Comparison of ENCODE assay signal across 31 cellular contexts in the genomic region with DNA sequence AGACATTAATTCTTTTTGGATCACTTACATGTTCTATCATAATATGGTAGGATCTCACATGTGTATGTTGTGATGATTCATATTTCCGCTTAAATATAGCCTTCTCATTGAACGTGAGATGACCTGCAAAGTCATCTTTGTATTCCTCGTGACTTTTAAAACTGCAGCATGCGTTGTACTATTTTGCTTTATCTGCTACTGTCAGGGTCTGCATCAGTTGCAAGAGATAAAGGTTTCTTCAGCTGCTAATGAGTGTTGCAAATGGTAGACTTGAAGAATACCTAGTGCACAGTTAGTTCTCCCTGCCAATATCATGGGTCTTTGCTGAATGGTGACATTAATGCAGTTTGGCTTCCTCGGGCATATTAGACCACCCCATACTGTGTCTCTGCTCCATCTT. TPM values are rescaled to one million over a fixed set of nuclear protein-coding genes. Genes with fewer than 3 reads are reported as not detected.
"Had no signal": no experiment of that assay in that cellular context is flagged by ENCODE, and none has a peak within 500 bp of the region (broad histone marks: within the 10 kb centered on the region; RNA-seq: fewer than 3 reads in every experiment).

No MANE protein-coding gene starts in this region.

- H3K36me3 ChIP-seq: esophagus squamous epithelium, gastrocnemius medialis, heart right ventricle, left lung, lower lobe of right lung had no signal

- H3K27ac Mint-ChIP-seq: mesothelial cell of epicardium, naive B cell had no signal

- H3K4me3 Mint-ChIP-seq: mesothelial cell of epicardium, naive B cell had no signal

- H3K4me1 Mint-ChIP-seq: mesothelial cell of epicardium, naive B cell had no signal

- H3K9me3 ChIP-seq: esophagus squamous epithelium, gastrocnemius medialis, left lung, lower lobe of right lung, mucosa of descending colon had no signal

- FAIRE-seq: endothelial cell of umbilical vein, islet of Langerhans, keratinocyte had no signal

- H3K36me3 Mint-ChIP-seq: mesothelial cell of epicardium, naive B cell had no signal

- ATAC-seq: esophagus mucosa, gastrocnemius medialis, heart right ventricle, left cardiac atrium, left lung, left ventricle myocardium superior, lower lobe of right lung, mucosa of descending colon had no signal

- H3K27ac ChIP-seq: coronary artery, dorsolateral prefrontal cortex, esophagus squamous epithelium, gastrocnemius medialis, heart right ventricle, left lung, lower lobe of right lung had no signal

- H3K4me3 ChIP-seq: coronary artery, dorsolateral prefrontal cortex, esophagus squamous epithelium, gastrocnemius medialis, heart right ventricle, left lung, lower lobe of right lung, mucosa of descending colon had no signal

- H3K4me1 ChIP-seq: esophagus squamous epithelium, gastrocnemius medialis, heart right ventricle, left lung, lower lobe of right lung had no signal

- DNase-seq: dermis blood vessel endothelial cell; dorsolateral prefrontal cortex; effector CD4-positive, alpha-beta T cell; effector memory CD4-positive, alpha-beta T cell; esophagus squamous epithelium; foreskin fibroblast; foreskin melanocyte; gastrocnemius medialis; glutamatergic neuron; head of caudate nucleus; heart right ventricle; hippocampal formation; left cardiac atrium; left lung; left ventricle myocardium superior; lower lobe of right lung; mucosa of descending colon; naive B cell had no signal

RNA-seq across cellular contexts. Expression of a gene that starts 31.8 kb away (rescaled TPM):
- total RNA-seq: dermis blood vessel endothelial cell, dorsolateral prefrontal cortex, endothelial cell of umbilical vein, epithelial cell of proximal tubule, esophagus mucosa, esophagus squamous epithelium, gastrocnemius medialis, glomerular endothelial cell, kidney epithelial cell, left lung, lower leg skin, lower lobe of right lung, lung microvascular endothelial cell, mesenteric fat pad, mesothelial cell of epicardium, mucosa of descending colon, myocyte had no signal
- polyA plus RNA-seq: endothelial cell of umbilical vein, heart right ventricle, keratinocyte had no signal
